In genomic region chr1:14705824-14706223, GRCh38 we compare ENCODE assay signal across 28 cellular contexts.
"Had no signal": no experiment of that assay in that cellular context is flagged by ENCODE, and none has a peak within 500 bp of the region (broad histone marks: within the 10 kb centered on the region; RNA-seq: fewer than 3 reads in every experiment).

No MANE protein-coding gene starts in this region.

- FAIRE-seq: colon, frontal cortex had no signal

- H3K9me3 ChIP-seq: adrenal gland, body of pancreas had no signal

- H3K4me1 ChIP-seq: adrenal gland, body of pancreas had no signal

- H3K36me3 ChIP-seq: adrenal gland, WERI-Rb-1 had no signal

- H3K27me3 ChIP-seq: adrenal gland, body of pancreas had no signal

- H3K27ac ChIP-seq: adrenal gland, body of pancreas, WERI-Rb-1 had no signal

- H3K4me3 ChIP-seq: adrenal gland, body of pancreas had no signal

- ATAC-seq: activated CD4-positive, alpha-beta T cell treated with anti-CD3 and anti-CD28 coated beads for 36 hours; activated CD8-positive, alpha-beta memory T cell treated with anti-CD3 and anti-CD28 coated beads, Interleukin-2, amount 10 ng/mL, durations not matched to agents 7 days and 5 days; activated CD8-positive, alpha-beta T cell treated with anti-CD3 and anti-CD28 coated beads, Interleukin-2, amount 10 ng/mL, durations not matched to agents 7 days and 5 days; activated naive CD8-positive, alpha-beta T cell treated with anti-CD3 and anti-CD28 coated beads, Interleukin-2, amount 50 U/mL, for 24 hours; body of pancreas; esophagus mucosa had no signal

- DNase-seq: activated CD4-positive, alpha-beta memory T cell treated with anti-CD3 and anti-CD28 coated beads for 36 hours; activated CD4-positive, alpha-beta T cell treated with anti-CD3 and anti-CD28 coated beads for 36 hours; activated CD4-positive, alpha-beta T cell treated with anti-CD3 and anti-CD28 coated beads, Interleukin-2, amount 10 ng/mL, durations not matched to agents 24 days and 14 days; activated CD4-positive, CD25-positive, alpha-beta regulatory T cell; activated CD4-positive, CD25-positive, alpha-beta regulatory T cell treated with anti-CD3 and anti-CD28 coated beads, Interleukin-2, amount 50 U/mL, for 72 hours; activated CD8-positive, alpha-beta memory T cell treated with anti-CD3 and anti-CD28 coated beads, Interleukin-2, amount 10 ng/mL, durations not matched to agents 7 days and 5 days; activated CD8-positive, alpha-beta memory T cell treated with anti-CD3 and anti-CD28 coated beads, Interleukin-2, amount 50 U/mL, for 4 hours; activated CD8-positive, alpha-beta T cell treated with anti-CD3 and anti-CD28 coated beads, Interleukin-2, amount 10 ng/mL, durations not matched to agents 7 days and 5 days; activated effector memory CD4-positive, alpha-beta T cell treated with anti-CD3 and anti-CD28 coated beads, Interleukin-2, amount 50 U/mL, for 16 hours; activated naive CD4-positive, alpha-beta T cell treated with anti-CD3 and anti-CD28 coated beads for 36 hours; activated naive CD8-positive, alpha-beta T cell treated with anti-CD3 and anti-CD28 coated beads for 36 hours; activated naive CD8-positive, alpha-beta T cell treated with anti-CD3 and anti-CD28 coated beads, Interleukin-2, amount 50 U/mL, for 24 hours; activated T-cell treated with anti-CD3 and anti-CD28 coated beads, Interleukin-2, amount 50 U/mL, for 1 hour; activated T-cell treated with anti-CD3 and anti-CD28 coated beads, Interleukin-2, amount 50 U/mL, for 48 hours; adrenal gland; aorta; body of pancreas; cortex of kidney; effector CD8-positive, alpha-beta T cell; endodermal cell; foreskin fibroblast; head of caudate nucleus; hippocampal formation; T1000; WERI-Rb-1 had no signal
